Comparison of ENCODE assay signal across 9 cellular contexts in genomic region chr13:39612023-39612637, GRCh38. TPM values are rescaled to one million over a fixed set of nuclear protein-coding genes. Genes with fewer than 3 reads are reported as not detected.
DNase-seq lines count a peak whose midpoint lies in the region; ATAC-seq and TF ChIP-seq lines count a peak whose summit lies in the region.
"Had no signal": no experiment of that assay in that cellular context is flagged by ENCODE, and none has a peak within 500 bp of the region (broad histone marks: within the 10 kb centered on the region; RNA-seq: fewer than 3 reads in every experiment).

No MANE protein-coding gene starts in this region.

- H2AFZ ChIP-seq in SK-N-SH (ENCODE audit: low read depth) (no peak overlapping the region), smooth muscle cell (ENCODE audit: low read depth) (no peak overlapping the region)

- no peaks in the 10 kb centered on the region for H3K36me3 ChIP-seq in SK-N-SH (replicated peaks in 1 of 2; ENCODE audit: control insufficient read depth in 1 of 2, insufficient read depth in 2 of 2, low read length in 1 of 2)
- no peaks in the 10 kb centered on the region for H3K36me3 ChIP-seq in ascending aorta
- H3K36me3 ChIP-seq in smooth muscle cell (ENCODE audit: low read depth), result no peaks in the 10 kb centered on the region
- H3K36me3 ChIP-seq: BLaER1 had no signal

- H3K4me1 ChIP-seq in SK-N-SH (ENCODE audit: control insufficient read depth in 1 of 2, insufficient read depth in 2 of 2, low read depth in 1 of 2, low read length in 1 of 2), result peaks cover 0 to 7% of the 10 kb centered on the region in 2 experiments; a peak in 1 of 4 replicates
- H3K4me1 ChIP-seq in ascending aorta, result no peaks in the 10 kb centered on the region
- H3K4me1 ChIP-seq in smooth muscle cell (ENCODE audit: low read depth), result no peaks in the 10 kb centered on the region
- H3K4me1 ChIP-seq: BLaER1 had no signal

- H3K9ac ChIP-seq in SK-N-SH (no peak overlapping the region), smooth muscle cell (ENCODE audit: low read depth) (no peak overlapping the region)
- H3K9ac ChIP-seq: BLaER1 had no signal

- H3K9me2 ChIP-seq in SK-N-SH, result no peaks in the 10 kb centered on the region

- TF ChIP-seq CTCF in SK-N-SH (IDR thresholded peaks at IDR 0.05) (peak; percentile 95), ascending aorta (IDR thresholded peaks at IDR 0.05) (peak; percentile 52 to 82 (median 76)), smooth muscle cell (IDR thresholded peaks at IDR 0.05; ENCODE audit: borderline replicate concordance, insufficient read depth, poor library complexity, severe bottlenecking) (peak; percentile 92)

- no peak overlapping the region; a peak in 1 of 4 replicates for H3K4me3 ChIP-seq in SK-N-SH (ENCODE audit: low read depth in 2 of 2, low read length in 1 of 2)
- no peak overlapping the region for H3K4me3 ChIP-seq in ascending aorta
- no peak overlapping the region for H3K4me3 ChIP-seq in smooth muscle cell
- H3K4me3 ChIP-seq: BLaER1 had no signal

- ATAC-seq in GM21529 (IDR thresholded peaks at IDR 0.05; ENCODE audit: unreplicated experiment), result no peak

- no peak for TF ChIP-seq EP300 in SK-N-SH (IDR thresholded peaks at IDR 0.05; ENCODE audit: borderline replicate concordance in 1 of 2, low read depth in 1 of 2, low read length in 1 of 2)

- no peak overlapping the region for H3K27ac ChIP-seq in SK-N-SH (ENCODE audit: low read depth in 2 of 2, low read length in 1 of 2)
- H3K27ac ChIP-seq in ascending aorta, result no peak overlapping the region
- H3K27ac ChIP-seq in smooth muscle cell (ENCODE audit: low read depth), result no peak overlapping the region
- H3K27ac ChIP-seq: BLaER1 had no signal

- POLR2A ChIA-PET in SK-N-SH (lab: Yijun Ruan, JAX), result no interaction called here

- DNase-seq in NCI-H1436 (lab: John Stamatoyannopoulos, UW), result peak; percentile 18
- DNase-seq in NCI-H1436 treated with DMSO at 0.1 percent for 48 hours (lab: John Stamatoyannopoulos, UW), result no peak
- DNase-seq in NCI-H1092 (lab: John Stamatoyannopoulos, UW), result peak; percentile 46
- peak; percentile 44 for DNase-seq in SK-N-SH
- peak in 1 of 2 donors; percentile 86 for DNase-seq in ascending aorta (ENCODE audit: low spot score in 2 of 2)
- DNase-seq in hepatic stellate cell (ENCODE audit: low spot score), result peak; percentile 21
- DNase-seq in smooth muscle cell (lab: John Stamatoyannopoulos, UW; ENCODE audit: unreplicated experiment), result no peak

- peak; percentile 83 for TF ChIP-seq RAD21 in SK-N-SH (IDR thresholded peaks at IDR 0.05; ENCODE audit: low read length)

- H3F3A ChIP-seq in SK-N-SH (replicated peaks; ENCODE audit: insufficient read depth), result no peaks in the 10 kb centered on the region
- H3F3A ChIP-seq in smooth muscle cell (ENCODE audit: low read depth), result no peaks in the 10 kb centered on the region

- H3K9me3 ChIP-seq in SK-N-SH (no peaks in the 10 kb centered on the region), ascending aorta (no peaks in the 10 kb centered on the region), smooth muscle cell (replicated peaks; ENCODE audit: low read depth) (no peaks in the 10 kb centered on the region)
- H3K9me3 ChIP-seq: BLaER1 had no signal

- WGBS in SK-N-SH (ENCODE audit: low lambda C conversion rate), result 46% methylated on average over 5 of the region's 5 CpGs
- WGBS in smooth muscle cell (ENCODE audit: low lambda C conversion rate), result 67% methylated on average over 5 of the region's 5 CpGs

- no peaks in the 10 kb centered on the region for H3K79me2 ChIP-seq in SK-N-SH (ENCODE audit: insufficient read depth)
- no peaks in the 10 kb centered on the region for H3K79me2 ChIP-seq in smooth muscle cell (ENCODE audit: low read depth)

- H3K4me2 ChIP-seq in SK-N-SH (no peak overlapping the region), smooth muscle cell (no peak overlapping the region)
- H3K4me2 ChIP-seq: BLaER1 had no signal

- H4K20me1 ChIP-seq in SK-N-SH (ENCODE audit: insufficient read depth), result no peaks in the 10 kb centered on the region
- no peaks in the 10 kb centered on the region for H4K20me1 ChIP-seq in smooth muscle cell (ENCODE audit: low read depth)
- H4K20me1 ChIP-seq: BLaER1 had no signal

- CTCF ChIA-PET in SK-N-SH (lab: Yijun Ruan, JAX), result interaction anchor here (0.6 to 3.0 kb wide), 98 partner anchors 8 to 1072 kb away, joined by 3 to 48 read pairs (median 4); partner anchors contain the start of genes LHFPL6, NHLRC3 and PROSER1

- intact Hi-C loops in ascending aorta (cut with DNase I), result loop anchor here (1.0 to 5.0 kb wide), 2 partner anchors 467 to 575 kb away; partner anchors contain the start of genes NHLRC3 and PROSER1

- H3K27me3 ChIP-seq in SK-N-SH (ENCODE audit: insufficient read depth), result no peaks in the 10 kb centered on the region
- no peaks in the 10 kb centered on the region for H3K27me3 ChIP-seq in ascending aorta
- H3K27me3 ChIP-seq in smooth muscle cell (ENCODE audit: low read depth), result no peaks in the 10 kb centered on the region
- H3K27me3 ChIP-seq: BLaER1 had no signal

TF ChIP-seq in SK-N-SH, 30 proteins besides CTCF, POLR2A, EP300 and RAD21:
- TF ChIP-seq PBX3 (IDR thresholded peaks at IDR 0.05) (no peak), TEAD4 (IDR thresholded peaks at IDR 0.05; ENCODE audit: borderline replicate concordance, insufficient read depth) (peak; percentile 39; the same call in 1 of the 2 replicates), SMC3 (IDR thresholded peaks at IDR 0.05; ENCODE audit: low read depth, low read length) (peak; percentile 67), IRF3 (IDR thresholded peaks at IDR 0.05; ENCODE audit: low read depth, low read length) (no peak), POLR2AphosphoS5 (IDR thresholded peaks at IDR 0.05; ENCODE audit: low read depth, low read length) (no peak), NRF1 (IDR thresholded peaks at IDR 0.05; ENCODE audit: low read depth, low read length) (no peak), ELF1 (IDR thresholded peaks at IDR 0.05) (no peak), RXRA (IDR thresholded peaks at IDR 0.05; ENCODE audit: borderline replicate concordance, low read depth) (no peak), FOXM1 (IDR thresholded peaks at IDR 0.05; ENCODE audit: low read depth) (no peak)

RNA-seq across cellular contexts. Expression of gene LHFPL6, which starts 9.1 kb away (rescaled TPM):
- polyA plus RNA-seq in SK-N-SH (2012; rRNA removed) (22.2 and 25.7 TPM in 2 replicates), smooth muscle cell (43.6 and 57.5 TPM in 2 replicates)
- polyA plus RNA-seq in SK-N-SH (2012; cell fraction: cytosol; rRNA removed), result 27.0 and 29.2 TPM in 2 replicates
- 9.1 and 9.9 TPM in 2 replicates for polyA plus RNA-seq in SK-N-SH (2012; cell fraction: nucleus; rRNA removed)
- total RNA-seq in ascending aorta (69.4 TPM), smooth muscle cell (24.7 and 28.5 TPM in 2 replicates)

RNA-seq across cellular contexts. Expression of gene COG6, which starts 43.3 kb away (rescaled TPM):
- polyA plus RNA-seq in SK-N-SH (2012; rRNA removed) (13.1 and 16.9 TPM in 2 replicates), smooth muscle cell (32.5 and 42.9 TPM in 2 replicates)
- 14.8 and 15.9 TPM in 2 replicates for polyA plus RNA-seq in SK-N-SH (2012; cell fraction: cytosol; rRNA removed)
- polyA plus RNA-seq in SK-N-SH (2012; cell fraction: nucleus; rRNA removed), result 7.9 and 16.7 TPM in 2 replicates
- total RNA-seq in ascending aorta (8.6 TPM), smooth muscle cell (82.9 and 84.8 TPM in 2 replicates)

Comparison
In these comparisons a context has a peak if more than half of its experiments do, and no peak if none do; other contexts are left out.
1. DNase-seq: peak in NCI-H1436 (single experiment), NCI-H1092 (single experiment), SK-N-SH (single experiment) and hepatic stellate cell (single experiment); none in NCI-H1436 treated with DMSO at 0.1 percent for 48 hours (single experiment) and smooth muscle cell (single experiment).
2. Peak in every context shown above with its lines, with median percentiles within 50 percentile points of each other: CTCF ChIP-seq.